14 cellular contexts compared by ENCODE assay signal in genomic region chr1:65339866-65340483, GRCh38. TPM values are rescaled to one million over a fixed set of nuclear protein-coding genes. Genes with fewer than 3 reads are reported as not detected.
A peak's percentile ranks its signal among the peaks of the same experiment; 100 is the strongest.
DNase-seq lines count a peak whose midpoint lies in the region; TF ChIP-seq lines count a peak whose summit lies in the region.
"Had no signal": no experiment of that assay in that cellular context is flagged by ENCODE, and none has a peak within 500 bp of the region (broad histone marks: within the 10 kb centered on the region; RNA-seq: fewer than 3 reads in every experiment).

No MANE protein-coding gene starts in this region.

- H3K27ac ChIP-seq in GM23248, result no peak overlapping the region
- H3K27ac ChIP-seq in A673 (ENCODE audit: low read depth, low read length, poor library complexity, severe bottlenecking), result no peak overlapping the region

- H4K20me1 ChIP-seq in GM23248 (ENCODE audit: insufficient read depth), result no peaks in the 10 kb centered on the region

- no peak overlapping the region for H3K4me3 ChIP-seq in GM23248
- H3K4me3 ChIP-seq in A673 (ENCODE audit: low read depth, low read length, poor library complexity, severe bottlenecking), result no peak overlapping the region

- DNase-seq in GM23248 (peak; percentile 50), NCI-H226 (peak; percentile 33), brain pericyte (ENCODE audit: low read depth, low spot score) (peak; percentile 7), kidney tubule cell (ENCODE audit: low spot score) (peak; percentile 6), GM03348 (ENCODE audit: low spot score) (no peak), HEK293T (ENCODE audit: extremely low spot score) (no peak), A673 (ENCODE audit: low spot score) (no peak)
- DNase-seq: activated CD8-positive, alpha-beta memory T cell treated with anti-CD3 and anti-CD28 coated beads for 24 hours; activated gamma-delta T cell; hippocampal formation; left ventricle myocardium superior; naive thymus-derived CD8-positive, alpha-beta T cell; stimulated activated CD4-positive, alpha-beta T cell treated with anti-CD3 and anti-CD28 coated beads, Interleukin-4, amount 100 ng/mL, for 24 hours had no signal

- no peaks in the 10 kb centered on the region for H3K9me2 ChIP-seq in GM23248 (ENCODE audit: insufficient read depth)

- H3K4me2 ChIP-seq in GM23248 (ENCODE audit: unreplicated experiment), result no peak overlapping the region

- H3K36me3 ChIP-seq in GM23248 (ENCODE audit: low read depth), result no peaks in the 10 kb centered on the region
- no peaks in the 10 kb centered on the region for H3K36me3 ChIP-seq in A673 (ENCODE audit: insufficient read depth, low read length, poor library complexity, severe bottlenecking)

- CTCF ChIA-PET in HEK293T (lab: Yijun Ruan, JAX) (interaction anchor here (0.7 kb wide), 1 partner anchor 71 kb away, joined by 3 read pairs; no protein-coding TSS in a partner anchor), A673 (lab: Charles Lee) (no interaction called here)

- in situ Hi-C loops in GM23248 (cut with MboI), result no loop called here

- POLR2A ChIA-PET in HEK293T (lab: Yijun Ruan, JAX), result no interaction called here
- POLR2A ChIA-PET in A673 (lab: Charles Lee; ENCODE audit: low non-redundant PET), result no interaction called here

- H2AFZ ChIP-seq in GM23248, result no peak overlapping the region

- H3F3A ChIP-seq in GM23248 (ENCODE audit: insufficient read depth), result peaks cover 6% of the 10 kb centered on the region; the same call in 1 of the 2 replicates

- no peak overlapping the region for H3K9ac ChIP-seq in GM23248

- intact Hi-C loops in A673 (cut with micrococcal nuclease; ENCODE audit: unreplicated experiment), result no loop called here

- no peaks in the 10 kb centered on the region for H3K9me3 ChIP-seq in GM23248 (ENCODE audit: low read depth)
- H3K9me3 ChIP-seq in A673 (ENCODE audit: low read depth, low read length, poor library complexity, severe bottlenecking), result no peaks in the 10 kb centered on the region

- H3K27me3 ChIP-seq in GM23248 (replicated peaks; ENCODE audit: insufficient read depth), result no peaks in the 10 kb centered on the region
- no peaks in the 10 kb centered on the region for H3K27me3 ChIP-seq in A673 (replicated peaks; ENCODE audit: insufficient read depth, low read depth, low read length, poor library complexity)

- no peaks in the 10 kb centered on the region for H3K79me2 ChIP-seq in GM23248 (ENCODE audit: insufficient read depth)

- WGBS in GM23248 (ENCODE audit: low coverage in 1 of 2, low lambda C conversion rate in 2 of 2, missing lambda C conversion rate in 2 of 2), 2 experiments, result 69 to 71% methylated on average over 3 of the region's 3 CpGs

- no TSS peak for BruUV-seq in A673 (replicated peaks; lab: Mats Ljungman, UMichigan)

- no peak for TF ChIP-seq CTCF in A673 (conservative IDR thresholded peaks at IDR 0.05; ENCODE audit: low read depth, low read length)

- H3K4me1 ChIP-seq in GM23248 (ENCODE audit: insufficient read depth), result peaks cover 8% of the 10 kb centered on the region; the same call in 1 of the 2 replicates
- H3K4me1 ChIP-seq in A673 (ENCODE audit: insufficient read depth, low read length, poor library complexity, severe bottlenecking), result no peaks in the 10 kb centered on the region

TF ChIP-seq in HEK293T, 16 proteins besides CTCF, POLR2A, EP300 and RAD21:
- TF ChIP-seq TARDBP (IDR thresholded peaks at IDR 0.05), result no peak
- TF ChIP-seq CTBP1 (IDR thresholded peaks at IDR 0.05; ENCODE audit: borderline replicate concordance), result no peak
- TF ChIP-seq FOXM1 (IDR thresholded peaks at IDR 0.05; ENCODE audit: borderline replicate concordance), result no peak
- no peak for TF ChIP-seq ARNT (IDR thresholded peaks at IDR 0.05)
- no peak for TF ChIP-seq PKNOX1 (IDR thresholded peaks at IDR 0.05)
- no peak for TF ChIP-seq ELF4 (IDR thresholded peaks at IDR 0.05)
- no peak for TF ChIP-seq SP1 (IDR thresholded peaks at IDR 0.05)
- no peak for TF ChIP-seq ZNF384 (IDR thresholded peaks at IDR 0.05)
- no peak for TF ChIP-seq SUZ12 (IDR thresholded peaks at IDR 0.05)
- TF ChIP-seq FOXK2 (IDR thresholded peaks at IDR 0.05), result no peak
- no peak for TF ChIP-seq BHLHE40 (IDR thresholded peaks at IDR 0.05; ENCODE audit: borderline replicate concordance)
- TF ChIP-seq LEF1 (IDR thresholded peaks at IDR 0.05; ENCODE audit: borderline replicate concordance), result no peak
- no peak for TF ChIP-seq L3MBTL2 (conservative IDR thresholded peaks at IDR 0.05)
- TF ChIP-seq NFRKB (IDR thresholded peaks at IDR 0.05), result no peak
- TF ChIP-seq HDGF (IDR thresholded peaks at IDR 0.05; ENCODE audit: borderline replicate concordance), result no peak
- TF ChIP-seq FOXA1 (IDR thresholded peaks at IDR 0.05), result no peak

RNA-seq across cellular contexts. Expression of gene DNAJC6, which starts 30.6 kb away (rescaled TPM):
- total RNA-seq in GM23248 (2014; rRNA removed; shearing (Covaris generic)), result 2.8 and 4.2 TPM in 2 replicates
- 2.5 TPM in 2 replicates for polyA plus RNA-seq in GM23248 (2016; fragmentation: Nextera tagmentation; extraction: Ambion mirVana)
- total RNA-seq in A673 (2021), result 1.1 and 1.3 TPM in 2 replicates
- polyA plus RNA-seq: CD14-positive monocyte had no signal

Comparison
In these comparisons a context has a peak if more than half of its experiments do, and no peak if none do; other contexts are left out.
1. DNase-seq: peak in GM23248 (single experiment), NCI-H226 (single experiment), brain pericyte (single experiment) and kidney tubule cell (single experiment); none in GM03348 (single experiment), HEK293T (single experiment) and A673 (single experiment).